8 cellular contexts compared by ENCODE assay signal in genomic region chr7:149284343-149284742, GRCh38. TPM values are rescaled to one million over a fixed set of nuclear protein-coding genes. Genes with fewer than 3 reads are reported as not detected.
A peak's percentile ranks its signal among the peaks of the same experiment; 100 is the strongest.
DNase-seq lines count a peak whose midpoint lies in the region; ATAC-seq and TF ChIP-seq lines count a peak whose summit lies in the region.

No MANE protein-coding gene starts in this region.

- peak; percentile 53 to 62 (median 61) for ATAC-seq in T-cell (replicated peaks in 1 of 4)
- ATAC-seq in stimulated activated effector memory CD8-positive, alpha-beta T cell treated with anti-CD3 and anti-CD28 coated beads, Interleukin-12 subunit alpha, Interleukin-12 subunit beta, amount 100 ng/mL, for 72 hours: no peak

- H4K20me1 ChIP-seq in SK-N-SH (ENCODE audit: insufficient read depth): no peaks in the 10 kb centered on the region

- H3K4me1 ChIP-seq in effector memory CD4-positive, alpha-beta T cell (ENCODE audit: control insufficient read depth, insufficient read depth, low read length, poor library complexity, severe bottlenecking): peaks cover 33% of the 10 kb centered on the region
- H3K4me1 ChIP-seq in SK-N-SH (ENCODE audit: control insufficient read depth in 1 of 2, insufficient read depth in 2 of 2, low read depth in 1 of 2, low read length in 1 of 2): peaks cover 0 to 14% of the 10 kb centered on the region in 2 experiments; a peak in 1 of 4 replicates
- H3K4me1 ChIP-seq in SJCRH30: peaks cover 3% of the 10 kb centered on the region; the same call in 1 of the 2 replicates

- H3K27me3 Mint-ChIP-seq in T-cell: no peaks in the 10 kb centered on the region

- no peak for TF ChIP-seq RAD21 in SK-N-SH (IDR thresholded peaks at IDR 0.05; ENCODE audit: low read length)

- CTCF ChIA-PET in T-cell (lab: Charles Lee): interaction anchor here (0.6 to 2.2 kb wide), 7 partner anchors 9 to 176 kb away, joined by 3 to 65 read pairs (median 9); partner anchors contain the start of genes ZNF783 (in 2 of the 2) and ZNF777 (in 1 of the 2)
- CTCF ChIA-PET in SK-N-SH (lab: Yijun Ruan, JAX): interaction anchor here (0.7 to 2.5 kb wide), 4 partner anchors 23 to 458 kb away, joined by 3 to 20 read pairs (median 3); partner anchors contain the start of gene ZNF783

- H3K36me3 ChIP-seq in effector memory CD4-positive, alpha-beta T cell (ENCODE audit: control insufficient read depth, insufficient read depth, low read length): peaks cover 5% of the 10 kb centered on the region
- H3K36me3 ChIP-seq in SK-N-SH (replicated peaks in 1 of 2; ENCODE audit: control insufficient read depth in 1 of 2, insufficient read depth in 2 of 2, low read length in 1 of 2): peaks cover 0 to 12% of the 10 kb centered on the region in 2 experiments
- H3K36me3 ChIP-seq in SJCRH30: no peaks in the 10 kb centered on the region

- no peak for TF ChIP-seq CTCF in SK-N-SH (IDR thresholded peaks at IDR 0.05)

- no peak overlapping the region for H3K9ac ChIP-seq in SK-N-SH

- H3K4me3 Mint-ChIP-seq in T-cell: peak overlapping the region; percentile 89 to 93 (median 90)
- H3K4me3 Mint-ChIP-seq in stimulated activated effector memory CD8-positive, alpha-beta T cell treated with anti-CD3 and anti-CD28 coated beads, Interleukin-12 subunit alpha, Interleukin-12 subunit beta, amount 100 ng/mL, for 72 hours: peak overlapping the region; percentile 83

- H2AFZ ChIP-seq in SK-N-SH (ENCODE audit: low read depth): no peak overlapping the region

- peak overlapping the region; percentile 58 for H3K27ac ChIP-seq in effector memory CD4-positive, alpha-beta T cell (ENCODE audit: insufficient read depth, low read length, poor library complexity, severe bottlenecking)
- H3K27ac ChIP-seq in SK-N-SH (ENCODE audit: low read depth in 2 of 2, low read length in 1 of 2): no peak overlapping the region
- no peak overlapping the region for H3K27ac ChIP-seq in SJCRH30

- H3K79me2 ChIP-seq in SK-N-SH (ENCODE audit: insufficient read depth): no peaks in the 10 kb centered on the region

- no peaks in the 10 kb centered on the region for H3K27me3 ChIP-seq in effector memory CD4-positive, alpha-beta T cell (replicated peaks; ENCODE audit: control insufficient read depth, insufficient read depth, low read length, poor library complexity, severe bottlenecking)
- H3K27me3 ChIP-seq in SK-N-SH (ENCODE audit: insufficient read depth) (no peaks in the 10 kb centered on the region), SJCRH30 (no peaks in the 10 kb centered on the region)

- WGBS in SK-N-SH (ENCODE audit: low lambda C conversion rate): 68% methylated on average over 2 of the region's 3 CpGs

- POLR2A ChIA-PET in T-cell (lab: Charles Lee) (interaction anchor here in 1 of 2 donors (0.6 to 1.7 kb wide), 3 partner anchors 23 to 135 kb away, joined by 3 to 18 read pairs (median 14); partner anchors contain the start of gene ZNF783), SK-N-SH (lab: Yijun Ruan, JAX) (interaction anchor here (1.7 to 1.8 kb wide), 2 partner anchors 10 to 22 kb away, joined by 6 read pairs; partner anchors contain the start of gene ZNF783)

- peak overlapping the region; percentile 88 to 89 for H3K27ac Mint-ChIP-seq in T-cell
- peak overlapping the region; percentile 20 for H3K27ac Mint-ChIP-seq in stimulated activated effector memory CD8-positive, alpha-beta T cell treated with anti-CD3 and anti-CD28 coated beads, Interleukin-12 subunit alpha, Interleukin-12 subunit beta, amount 100 ng/mL, for 72 hours

- H3K9me3 ChIP-seq in effector memory CD4-positive, alpha-beta T cell (ENCODE audit: control insufficient read depth, low read length): no peaks in the 10 kb centered on the region
- no peaks in the 10 kb centered on the region for H3K9me3 ChIP-seq in SK-N-SH
- no peaks in the 10 kb centered on the region for H3K9me3 ChIP-seq in SJCRH30 (replicated peaks)

- peaks cover 21% of the 10 kb centered on the region for H3K36me3 Mint-ChIP-seq in T-cell
- H3K36me3 Mint-ChIP-seq in stimulated activated effector memory CD8-positive, alpha-beta T cell treated with anti-CD3 and anti-CD28 coated beads, Interleukin-12 subunit alpha, Interleukin-12 subunit beta, amount 100 ng/mL, for 72 hours: peaks cover 36% of the 10 kb centered on the region

- no peaks in the 10 kb centered on the region for H3K9me3 Mint-ChIP-seq in T-cell
- H3K9me3 Mint-ChIP-seq in stimulated activated effector memory CD8-positive, alpha-beta T cell treated with anti-CD3 and anti-CD28 coated beads, Interleukin-12 subunit alpha, Interleukin-12 subunit beta, amount 100 ng/mL, for 72 hours: no peaks in the 10 kb centered on the region

- H3K9me2 ChIP-seq in SK-N-SH: no peaks in the 10 kb centered on the region

- H3K4me3 ChIP-seq in effector memory CD4-positive, alpha-beta T cell (ENCODE audit: insufficient read depth, low read depth, low read length, poor library complexity, severe bottlenecking): peak overlapping the region; percentile 55
- no peak overlapping the region for H3K4me3 ChIP-seq in SK-N-SH (ENCODE audit: low read depth in 2 of 2, low read length in 1 of 2)
- no peak overlapping the region; the same call in 1 of the 2 replicates for H3K4me3 ChIP-seq in SJCRH30

- H3K4me2 ChIP-seq in SK-N-SH: no peak overlapping the region; the same call in 1 of the 2 replicates

- TF ChIP-seq EP300 in SK-N-SH (IDR thresholded peaks at IDR 0.05; ENCODE audit: borderline replicate concordance in 1 of 2, low read depth in 1 of 2, low read length in 1 of 2): no peak

- peaks cover 40 to 50% (median 41%) of the 10 kb centered on the region in 3 donors for H3K4me1 Mint-ChIP-seq in T-cell
- peaks cover 40% of the 10 kb centered on the region for H3K4me1 Mint-ChIP-seq in stimulated activated effector memory CD8-positive, alpha-beta T cell treated with anti-CD3 and anti-CD28 coated beads, Interleukin-12 subunit alpha, Interleukin-12 subunit beta, amount 100 ng/mL, for 72 hours

- DNase-seq in NCI-H2107 treated with DMSO at 0.1 percent for 48 hours (lab: John Stamatoyannopoulos, UW; ENCODE audit: unreplicated experiment) (peak; percentile 55), NCI-H2107 (lab: John Stamatoyannopoulos, UW) (no peak), T-cell (peak; percentile 26 to 82 (median 66)), SK-N-SH (no peak), SJCRH30 (no peak), NCI-H524 treated with DMSO at 0.1 percent for 48 hours (lab: John Stamatoyannopoulos, UW) (no peak)
- peak; percentile 16 to 45 (median 40) for DNase-seq in effector memory CD4-positive, alpha-beta T cell
- no peak for DNase-seq in stimulated activated effector memory CD8-positive, alpha-beta T cell treated with anti-CD3 and anti-CD28 coated beads, Interleukin-12 subunit alpha, Interleukin-12 subunit beta, amount 100 ng/mL, for 72 hours (ENCODE audit: low spot score in 2 of 2)

- no peaks in the 10 kb centered on the region for H3F3A ChIP-seq in SK-N-SH (replicated peaks; ENCODE audit: insufficient read depth)

TF ChIP-seq in SK-N-SH, 30 proteins besides CTCF, POLR2A, EP300 and RAD21:
- TF ChIP-seq YY1 (IDR thresholded peaks at IDR 0.05; ENCODE audit: low read depth): no peak
- no peak for TF ChIP-seq NFIC (IDR thresholded peaks at IDR 0.05; ENCODE audit: borderline replicate concordance)
- TF ChIP-seq CHD2 (IDR thresholded peaks at IDR 0.05; ENCODE audit: low read length, partially characterized antibody): no peak

RNA-seq across cellular contexts. Expression of gene ZNF783, which starts 22.3 kb away (rescaled TPM):
- total RNA-seq in T-cell: 10 to 100 TPM; 31.1 to 49.4 (median 46.6) TPM
- polyA plus RNA-seq in SK-N-SH (2012; rRNA removed): 12.5 and 16.4 TPM in 2 replicates
- 3.8 and 6.2 TPM in 2 replicates for polyA plus RNA-seq in SK-N-SH (2012; cell fraction: cytosol; rRNA removed)
- 104 and 108 TPM in 2 replicates for polyA plus RNA-seq in SK-N-SH (2012; cell fraction: nucleus; rRNA removed)
- 10.8 and 11.9 TPM in 2 replicates for total RNA-seq in SJCRH30 (2014; rRNA removed; shearing (Covaris generic))

RNA-seq across cellular contexts. Expression of gene ZNF212, which starts 44.9 kb away (rescaled TPM):
- 10 to 100 TPM; 14.1 to 21.7 (median 19.6) TPM for total RNA-seq in T-cell
- 9.3 and 11.5 TPM in 2 replicates for polyA plus RNA-seq in SK-N-SH (2012; rRNA removed)
- 5.7 and 7.0 TPM in 2 replicates for polyA plus RNA-seq in SK-N-SH (2012; cell fraction: cytosol; rRNA removed)
- polyA plus RNA-seq in SK-N-SH (2012; cell fraction: nucleus; rRNA removed): 41.8 and 45.0 TPM in 2 replicates
- 10.0 and 11.5 TPM in 2 replicates for total RNA-seq in SJCRH30 (2014; rRNA removed; shearing (Covaris generic))

Comparison
In these comparisons a context has a peak if more than half of its experiments do, and no peak if none do; other contexts are left out.
1. DNase-seq: peak in NCI-H2107 treated with DMSO at 0.1 percent for 48 hours (single experiment), T-cell (34 of 34) and effector memory CD4-positive, alpha-beta T cell (3 of 3); none in NCI-H2107 (single experiment), stimulated activated effector memory CD8-positive, alpha-beta T cell treated with anti-CD3 and anti-CD28 coated beads, Interleukin-12 subunit alpha, Interleukin-12 subunit beta, amount 100 ng/mL, for 72 hours (0 of 2), SK-N-SH (single experiment), SJCRH30 (0 of 2) and NCI-H524 treated with DMSO at 0.1 percent for 48 hours (single experiment).